Comparison of ENCODE assay signal across 11 cellular contexts in the genomic region with DNA sequence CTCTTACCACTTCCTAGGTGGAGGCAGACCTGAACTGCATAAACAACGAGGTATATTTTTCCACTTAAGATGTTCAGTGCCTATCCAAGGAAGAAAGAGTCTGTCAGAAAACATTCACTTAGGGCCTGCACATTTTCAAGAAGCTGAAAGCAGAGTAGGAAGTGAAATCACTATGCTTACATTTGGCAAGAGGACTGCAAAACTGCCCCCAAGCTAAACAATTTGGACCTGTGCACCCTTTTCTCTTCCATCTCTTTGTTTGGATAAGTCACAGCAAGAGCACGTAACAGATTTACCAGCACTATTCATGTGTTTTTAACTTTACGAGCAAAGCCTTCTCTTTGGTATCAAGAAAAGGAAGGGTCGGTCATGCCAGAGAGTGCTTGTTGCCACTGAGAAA. TPM values are rescaled to one million over a fixed set of nuclear protein-coding genes. Genes with fewer than 3 reads are reported as not detected.
DNase-seq lines count a peak whose midpoint lies in the region; ATAC-seq and TF ChIP-seq lines count a peak whose summit lies in the region.
"Had no signal": no experiment of that assay in that cellular context is flagged by ENCODE, and none has a peak within 500 bp of the region (broad histone marks: within the 10 kb centered on the region; RNA-seq: fewer than 3 reads in every experiment).

No MANE protein-coding gene starts in this region.

- no peak overlapping the region for H3K4me3 ChIP-seq in thymus (ENCODE audit: low read length)

- H3K9me3 ChIP-seq in thymus (ENCODE audit: control insufficient read depth) = no peaks in the 10 kb centered on the region

- no peaks in the 10 kb centered on the region for H3K9me3 Mint-ChIP-seq in activated CD8-positive, alpha-beta T cell treated with anti-CD3 and anti-CD28 coated beads for 36 hours
- H3K9me3 Mint-ChIP-seq in activated CD8-positive, alpha-beta T cell treated with anti-CD3 and anti-CD28 coated beads, Interleukin-2, amount 10 ng/mL, durations not matched to agents 7 days and 5 days (ENCODE audit: insufficient read depth) = no peaks in the 10 kb centered on the region
- no peaks in the 10 kb centered on the region for H3K9me3 Mint-ChIP-seq in activated T-helper 2 cell treated with anti-CD3 and anti-CD28 coated beads, Interferon-gamma antibody, Interleukin-2, Interleukin-4, amounts not matched to agents 10 μg/mL and 5 μg/mL and 100 μg/mL, durations not matched to agents 14 hours and 24 hours and 36 hours
- H3K9me3 Mint-ChIP-seq: activated naive CD4-positive, alpha-beta T cell treated with anti-CD3 and anti-CD28 coated beads for 36 hours had no signal

- CTCF ChIA-PET in activated CD8-positive, alpha-beta T cell treated with anti-CD3 and anti-CD28 coated beads for 36 hours (lab: Charles Lee) = no interaction called here
- CTCF ChIA-PET in activated CD8-positive, alpha-beta T cell treated with anti-CD3 and anti-CD28 coated beads, Interleukin-2, amount 10 ng/mL, durations not matched to agents 7 days and 5 days (lab: Charles Lee) = interaction anchor here (1.4 kb wide), 1 partner anchor 13 kb away, joined by 3 read pairs; a partner anchor contains a TSS

- no peaks in the 10 kb centered on the region for H3K27me3 ChIP-seq in thymus (ENCODE audit: control insufficient read depth, insufficient read depth)

- H3K4me3 Mint-ChIP-seq in activated CD8-positive, alpha-beta T cell treated with anti-CD3 and anti-CD28 coated beads for 36 hours = no peak overlapping the region
- no peak overlapping the region for H3K4me3 Mint-ChIP-seq in activated CD8-positive, alpha-beta T cell treated with anti-CD3 and anti-CD28 coated beads, Interleukin-2, amount 10 ng/mL, durations not matched to agents 7 days and 5 days
- H3K4me3 Mint-ChIP-seq in activated T-helper 2 cell treated with anti-CD3 and anti-CD28 coated beads, Interferon-gamma antibody, Interleukin-2, Interleukin-4, amounts not matched to agents 10 μg/mL and 5 μg/mL and 100 μg/mL, durations not matched to agents 14 hours and 24 hours and 36 hours (ENCODE audit: low read depth) = no peak overlapping the region
- H3K4me3 Mint-ChIP-seq: activated naive CD4-positive, alpha-beta T cell treated with anti-CD3 and anti-CD28 coated beads for 36 hours had no signal

- H3K36me3 Mint-ChIP-seq in activated CD8-positive, alpha-beta T cell treated with anti-CD3 and anti-CD28 coated beads for 36 hours (ENCODE audit: low read depth) = no peaks in the 10 kb centered on the region
- H3K36me3 Mint-ChIP-seq in activated CD8-positive, alpha-beta T cell treated with anti-CD3 and anti-CD28 coated beads, Interleukin-2, amount 10 ng/mL, durations not matched to agents 7 days and 5 days (ENCODE audit: low read depth) = no peaks in the 10 kb centered on the region
- H3K36me3 Mint-ChIP-seq in activated T-helper 2 cell treated with anti-CD3 and anti-CD28 coated beads, Interferon-gamma antibody, Interleukin-2, Interleukin-4, amounts not matched to agents 10 μg/mL and 5 μg/mL and 100 μg/mL, durations not matched to agents 14 hours and 24 hours and 36 hours (ENCODE audit: low read depth) = no peaks in the 10 kb centered on the region

- no peaks in the 10 kb centered on the region for H3K4me1 ChIP-seq in thymus (ENCODE audit: control insufficient read depth, insufficient read depth, low read length)

- WGBS in thymus = 83% methylated on average over 4 of the region's 4 CpGs

- H3K27ac Mint-ChIP-seq in activated CD8-positive, alpha-beta T cell treated with anti-CD3 and anti-CD28 coated beads for 36 hours = peak overlapping the region; percentile 78
- H3K27ac Mint-ChIP-seq in activated CD8-positive, alpha-beta T cell treated with anti-CD3 and anti-CD28 coated beads, Interleukin-2, amount 10 ng/mL, durations not matched to agents 7 days and 5 days = no peak overlapping the region
- H3K27ac Mint-ChIP-seq in activated T-helper 2 cell treated with anti-CD3 and anti-CD28 coated beads, Interferon-gamma antibody, Interleukin-2, Interleukin-4, amounts not matched to agents 10 μg/mL and 5 μg/mL and 100 μg/mL, durations not matched to agents 14 hours and 24 hours and 36 hours = peak overlapping the region; percentile 69
- H3K27ac Mint-ChIP-seq: activated naive CD4-positive, alpha-beta T cell treated with anti-CD3 and anti-CD28 coated beads for 36 hours had no signal

- H3K4me1 Mint-ChIP-seq in activated CD8-positive, alpha-beta T cell treated with anti-CD3 and anti-CD28 coated beads for 36 hours (ENCODE audit: low read depth) = peaks cover 27% of the 10 kb centered on the region
- peaks cover 5% of the 10 kb centered on the region for H3K4me1 Mint-ChIP-seq in activated CD8-positive, alpha-beta T cell treated with anti-CD3 and anti-CD28 coated beads, Interleukin-2, amount 10 ng/mL, durations not matched to agents 7 days and 5 days (ENCODE audit: low read depth)
- H3K4me1 Mint-ChIP-seq in activated T-helper 2 cell treated with anti-CD3 and anti-CD28 coated beads, Interferon-gamma antibody, Interleukin-2, Interleukin-4, amounts not matched to agents 10 μg/mL and 5 μg/mL and 100 μg/mL, durations not matched to agents 14 hours and 24 hours and 36 hours (ENCODE audit: low read depth) = peaks cover 48% of the 10 kb centered on the region

- DNase-seq in activated CD8-positive, alpha-beta T cell treated with anti-CD3 and anti-CD28 coated beads for 36 hours = no peak
- DNase-seq in activated CD8-positive, alpha-beta T cell treated with anti-CD3 and anti-CD28 coated beads, Interleukin-2, amount 10 ng/mL, durations not matched to agents 7 days and 5 days = no peak
- DNase-seq in activated T-helper 2 cell treated with anti-CD3 and anti-CD28 coated beads, Interferon-gamma antibody, Interleukin-2, Interleukin-4, amounts not matched to agents 10 μg/mL and 5 μg/mL and 100 μg/mL, durations not matched to agents 14 hours and 24 hours and 36 hours (ENCODE audit: low spot score) = no peak
- no peak for DNase-seq in GM10266 (ENCODE audit: extremely low spot score)
- DNase-seq: activated naive CD4-positive, alpha-beta T cell treated with anti-CD3 and anti-CD28 coated beads for 36 hours; NCI-H446 treated with DMSO at 0.1 percent for 48 hours had no signal

- intact Hi-C loops in activated CD8-positive, alpha-beta T cell treated with anti-CD3 and anti-CD28 coated beads for 36 hours (cut with micrococcal nuclease) = no loop called here
- intact Hi-C loops in activated T-helper 2 cell treated with anti-CD3 and anti-CD28 coated beads, Interferon-gamma antibody, Interleukin-2, Interleukin-4, amounts not matched to agents 10 μg/mL and 5 μg/mL and 100 μg/mL, durations not matched to agents 14 hours and 24 hours and 36 hours (cut with micrococcal nuclease) = loop anchor here (1.0 to 2.0 kb wide), 2 partner anchors 9 to 13 kb away; a partner anchor contains a TSS

- POLR2A ChIA-PET in activated CD8-positive, alpha-beta T cell treated with anti-CD3 and anti-CD28 coated beads for 36 hours (lab: Charles Lee) = no interaction called here
- POLR2A ChIA-PET in activated CD8-positive, alpha-beta T cell treated with anti-CD3 and anti-CD28 coated beads, Interleukin-2, amount 10 ng/mL, durations not matched to agents 7 days and 5 days (lab: Charles Lee) = no interaction called here

- ATAC-seq in activated CD8-positive, alpha-beta T cell treated with anti-CD3 and anti-CD28 coated beads for 36 hours = no peak
- no peak for ATAC-seq in activated CD8-positive, alpha-beta T cell treated with anti-CD3 and anti-CD28 coated beads, Interleukin-2, amount 10 ng/mL, durations not matched to agents 7 days and 5 days
- peak; percentile 9 for ATAC-seq in HG03108 (IDR thresholded peaks at IDR 0.05; ENCODE audit: unreplicated experiment)
- no peak for ATAC-seq in HG03439 (IDR thresholded peaks at IDR 0.05; ENCODE audit: unreplicated experiment)
- no peak for ATAC-seq in GM21576 (IDR thresholded peaks at IDR 0.05; ENCODE audit: unreplicated experiment)

- peaks cover 11% of the 10 kb centered on the region for H3K27me3 Mint-ChIP-seq in activated CD8-positive, alpha-beta T cell treated with anti-CD3 and anti-CD28 coated beads for 36 hours
- no peaks in the 10 kb centered on the region for H3K27me3 Mint-ChIP-seq in activated CD8-positive, alpha-beta T cell treated with anti-CD3 and anti-CD28 coated beads, Interleukin-2, amount 10 ng/mL, durations not matched to agents 7 days and 5 days (ENCODE audit: low read depth)
- H3K27me3 Mint-ChIP-seq in activated T-helper 2 cell treated with anti-CD3 and anti-CD28 coated beads, Interferon-gamma antibody, Interleukin-2, Interleukin-4, amounts not matched to agents 10 μg/mL and 5 μg/mL and 100 μg/mL, durations not matched to agents 14 hours and 24 hours and 36 hours (ENCODE audit: low read depth) = no peaks in the 10 kb centered on the region

- TF ChIP-seq CTCF in activated CD8-positive, alpha-beta T cell treated with anti-CD3 and anti-CD28 coated beads for 36 hours (IDR thresholded peaks at IDR 0.05) = no peak
- TF ChIP-seq CTCF in GM10266 (IDR thresholded peaks at IDR 0.05; ENCODE audit: control insufficient read depth, insufficient read depth, low read depth, missing control alignments) = no peak

- peak overlapping the region; percentile 25 for H3K27ac ChIP-seq in thymus (ENCODE audit: low read depth)

- H3K36me3 ChIP-seq in thymus (ENCODE audit: control insufficient read depth, insufficient read depth) = no peaks in the 10 kb centered on the region

RNA-seq across cellular contexts. Expression of a gene that starts 13.2 kb away (rescaled TPM):
- 10 to 100 TPM; 62.6 to 73.6 TPM for total RNA-seq in activated CD8-positive, alpha-beta T cell treated with anti-CD3 and anti-CD28 coated beads for 36 hours
- total RNA-seq in activated CD8-positive, alpha-beta T cell treated with anti-CD3 and anti-CD28 coated beads, Interleukin-2, amount 10 ng/mL, durations not matched to agents 7 days and 5 days = 1 to 10 TPM; 6.3 to 6.7 TPM
- total RNA-seq in activated T-helper 2 cell treated with anti-CD3 and anti-CD28 coated beads, Interferon-gamma antibody, Interleukin-2, Interleukin-4, amounts not matched to agents 10 μg/mL and 5 μg/mL and 100 μg/mL, durations not matched to agents 14 hours and 24 hours and 36 hours = 10.2 and 13.1 TPM in 2 replicates
- 50.2 TPM for polyA plus RNA-seq in thymus
- total RNA-seq: pulmonary artery endothelial cell had no signal
